In the genomic region with DNA sequence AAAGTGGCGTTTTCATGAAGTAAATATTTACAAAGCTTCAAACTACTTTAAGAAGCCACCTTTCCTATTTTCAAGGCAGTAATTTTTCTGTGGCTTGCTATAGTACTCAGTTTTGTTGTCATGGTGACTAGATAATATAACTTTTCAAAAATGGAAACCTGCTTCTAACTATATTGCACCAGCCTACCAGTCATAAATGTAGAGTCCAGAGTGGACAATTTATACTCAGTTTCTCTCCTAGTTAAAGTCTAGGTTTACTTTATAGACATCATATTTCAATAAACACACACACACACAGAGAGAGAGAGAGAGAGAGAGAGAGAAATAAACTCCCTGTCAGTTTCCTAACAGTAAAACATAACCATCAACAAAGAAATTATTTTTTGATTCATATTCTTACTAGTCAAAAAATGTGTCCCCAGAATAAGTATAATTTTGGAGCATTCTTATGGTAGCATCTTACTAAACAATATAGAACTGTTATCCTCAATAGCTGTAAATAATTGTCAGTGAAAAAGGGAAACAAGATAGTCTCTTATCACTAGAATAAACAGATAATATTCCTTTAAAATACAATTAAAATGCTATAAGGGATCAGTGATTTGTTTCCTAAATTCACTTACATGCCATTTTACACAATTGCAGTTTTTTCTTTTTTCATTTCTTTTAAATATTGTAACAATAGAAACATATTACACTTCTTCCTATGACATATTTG, we compare ENCODE assay signal across 21 cellular contexts.
"Had no signal": no experiment of that assay in that cellular context is flagged by ENCODE, and none has a peak within 500 bp of the region (broad histone marks: within the 10 kb centered on the region; RNA-seq: fewer than 3 reads in every experiment).

No MANE protein-coding gene starts in this region.

- H3K27me3 ChIP-seq: body of pancreas, breast epithelium had no signal

- ATAC-seq: activated CD8-positive, alpha-beta T cell treated with anti-CD3 and anti-CD28 coated beads, Interleukin-2, amount 10 ng/mL, durations not matched to agents 7 days and 5 days; body of pancreas had no signal

- H3K4me3 ChIP-seq: body of pancreas, breast epithelium, PC-9 had no signal

- H3K4me1 ChIP-seq: breast epithelium had no signal

- DNase-seq: activated CD4-positive, alpha-beta T cell treated with anti-CD3 and anti-CD28 coated beads, Interleukin-2, amount 10 ng/mL, durations not matched to agents 7 days and 5 days; activated CD4-positive, alpha-beta T cell treated with anti-CD3 and anti-CD28 coated beads, Interleukin-2, amount 50 U/mL, for 48 hours; activated CD8-positive, alpha-beta T cell treated with anti-CD3 and anti-CD28 coated beads, Interleukin-2, amount 10 ng/mL, durations not matched to agents 7 days and 5 days; activated gamma-delta T cell; activated naive CD4-positive, alpha-beta T cell treated with Interleukin-2 at 50 U/mL for 16 hours; activated naive CD8-positive, alpha-beta T cell treated with anti-CD3 and anti-CD28 coated beads, Interleukin-2, amount 10 ng/mL, durations not matched to agents 7 days and 5 days; activated T-cell treated with anti-CD3 and anti-CD28 coated beads, Interleukin-2, amount 50 U/mL, for 24 hours; amygdala; body of pancreas; cerebellar nuclear complex; Karpas-422; NCI-H1105; NCI-H1417 treated with DMSO at 0.1 percent for 48 hours; NCI-H187 treated with DMSO at 0.1 percent for 48 hours; NCI-H2081; NCI-H226; NCI-H446 treated with DMSO at 0.1 percent for 48 hours; PC-9; Right ventricle myocardium superior; T1000 had no signal

- H2AFZ ChIP-seq: PC-9 had no signal

- H3K9me3 ChIP-seq: body of pancreas, breast epithelium had no signal

- H3K36me3 ChIP-seq: breast epithelium had no signal

- H3K4me2 ChIP-seq: PC-9 had no signal

- H3K27ac ChIP-seq: body of pancreas, breast epithelium, PC-9 had no signal
